In the genomic region with DNA sequence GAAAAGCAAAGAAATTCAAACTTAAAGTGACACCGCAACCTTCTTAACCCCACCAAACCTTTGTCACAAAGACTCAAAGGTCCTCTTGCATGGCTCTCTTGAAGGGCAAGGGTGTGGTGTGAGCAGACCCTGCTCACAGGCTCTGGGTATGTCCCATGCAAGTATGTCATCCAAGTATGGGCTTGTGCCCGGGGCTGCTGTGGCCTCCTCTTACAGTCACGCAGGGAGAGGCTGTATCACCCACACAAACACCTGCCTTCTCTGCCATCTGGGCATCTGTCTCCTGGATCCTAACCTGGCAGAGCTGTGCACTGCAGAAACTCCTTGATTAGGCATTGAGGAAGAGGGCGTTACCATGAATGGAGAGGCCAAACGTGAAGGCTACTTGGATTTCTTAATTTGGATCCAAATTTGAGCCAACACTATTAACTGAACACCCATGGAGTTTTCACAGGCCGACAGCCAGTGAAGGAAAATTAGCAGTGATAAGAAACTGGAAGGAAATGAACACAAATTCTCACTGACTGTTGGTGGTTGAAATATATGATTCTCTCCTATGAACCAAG, we compare ENCODE assay signal across 1 cellular context.
TF ChIP-seq lines count a peak whose summit lies in the region.

No MANE protein-coding gene starts in this region.

TF ChIP-seq in GM23338, 12 proteins besides CTCF, POLR2A, EP300 and RAD21 (continued from another document):
- no peak for TF ChIP-seq JUNB (IDR thresholded peaks at IDR 0.05; ENCODE audit: unreplicated experiment)
TF ChIP-seq in GM23338: peak in this region for 0.
